9 cellular contexts compared by ENCODE assay signal in genomic region chr4:158721680-158722079, GRCh38. TPM values are rescaled to one million over a fixed set of nuclear protein-coding genes. Genes with fewer than 3 reads are reported as not detected.
DNase-seq lines count a peak whose midpoint lies in the region; ATAC-seq, FAIRE-seq and TF ChIP-seq lines count a peak whose summit lies in the region.
"Had no signal": no experiment of that assay in that cellular context is flagged by ENCODE, and none has a peak within 500 bp of the region (broad histone marks: within the 10 kb centered on the region; RNA-seq: fewer than 3 reads in every experiment).

No MANE protein-coding gene starts in this region.

- no peaks in the 10 kb centered on the region for H3K9me2 ChIP-seq in Loucy (replicated peaks; ENCODE audit: low read depth, low read length)

- H3K27me3 Mint-ChIP-seq in nephron (ENCODE audit: low read depth), result peaks cover 5% of the 10 kb centered on the region

- H3K4me1 ChIP-seq in Loucy (ENCODE audit: insufficient read depth, low read length, poor library complexity, severe bottlenecking) (peaks cover 33% of the 10 kb centered on the region), K562 (replicated peaks in 1 of 2; ENCODE audit: control insufficient read depth in 2 of 2, insufficient read depth in 2 of 2, low read length in 2 of 2) (peaks cover 0 to 5% of the 10 kb centered on the region in 2 experiments; a peak in 2 of 5 replicates)

- no peaks in the 10 kb centered on the region for H3K9me1 ChIP-seq in K562 (ENCODE audit: control insufficient read depth, insufficient read depth, low read length)

- H3K36me3 Mint-ChIP-seq in nephron (ENCODE audit: low read depth), result peaks cover 39% of the 10 kb centered on the region

- H3K27ac ChIP-seq in K562 (ENCODE audit: extremely low read depth, low read depth, low read length), result no peak overlapping the region; the same call in 1 of the 3 replicates

- CTCF ChIA-PET in K562 (lab: Yijun Ruan, JAX; ENCODE audit: low intra/inter-chr PET ratio), result no interaction called here

- DNase-seq in GM06990 (ENCODE audit: extremely low read depth, insufficient read length), result no peak
- no peak for DNase-seq in K562 (ENCODE audit: extremely low read depth in 1 of 4, low spot score in 3 of 4)
- no peak for DNase-seq in NCI-H2171 treated with DMSO at 0.1 percent for 48 hours (lab: John Stamatoyannopoulos, UW)
- no peak for DNase-seq in SW 1271 (lab: John Stamatoyannopoulos, UW)
- DNase-seq: NCI-H524 treated with DMSO at 0.1 percent for 48 hours had no signal

- H3F3A ChIP-seq in Loucy (ENCODE audit: low read depth), result no peaks in the 10 kb centered on the region

- no peak for TF ChIP-seq RAD21 in K562 (CRISPR knock-in tag; conservative IDR thresholded peaks at IDR 0.05 in 1 of 2, IDR thresholded peaks at IDR 0.05 in 1 of 2)

- TF ChIP-seq CTCF in GM06990 (IDR thresholded peaks at IDR 0.05; ENCODE audit: insufficient read depth, low read length, poor library complexity, severe bottlenecking) (no peak), Loucy (conservative IDR thresholded peaks at IDR 0.05; ENCODE audit: low read length) (no peak), K562 (IDR thresholded peaks at IDR 0.05 in 2 of 3, conservative IDR thresholded peaks at IDR 0.05 in 1 of 3; ENCODE audit: insufficient read depth in 2 of 3, low read depth in 1 of 3, low read length in 3 of 3) (no peak), nephron (IDR thresholded peaks at IDR 0.05; ENCODE audit: unreplicated experiment in 3 of 3) (no peak)

- intact Hi-C loops in K562 (cut with micrococcal nuclease), result loop anchor here (2.0 kb wide), 1 partner anchor 49 kb away; the partner anchor contains the start of gene ETFDH

- peak overlapping the region; percentile 73 for H3K4me2 ChIP-seq in Loucy (ENCODE audit: low read depth, low read length, poor library complexity, severe bottlenecking)
- 0 out of 2 replicates have a peak overlapping the region, but pooled peaks have one; percentile 100 for H3K4me2 ChIP-seq in K562 (ENCODE audit: insufficient read depth, low read length)

- WGBS in K562 (ENCODE audit: insufficient coverage, low coverage, missing lambda C conversion rate), result 93% methylated on average over 1 of the region's 1 CpG

- no peaks in the 10 kb centered on the region for H3K9me3 Mint-ChIP-seq in nephron

- no peak for FAIRE-seq in K562 (lab: Jason Lieb, UNC)
- FAIRE-seq: TTC549 had no signal

- BruUV-seq in K562 (replicated peaks; lab: Mats Ljungman, UMichigan), result no TSS peak

- peak overlapping the region; percentile 95 to 99 (median 96) for H3K4me3 Mint-ChIP-seq in nephron

- in situ Hi-C loops in K562 (cut with MboI), result loop anchor here (10.0 kb wide), 1 partner anchor 463 kb away; no protein-coding TSS in a partner anchor

- peaks cover 56% of the 10 kb centered on the region for H3K79me2 ChIP-seq in Loucy (ENCODE audit: insufficient read depth, low read length)
- peaks cover 40% of the 10 kb centered on the region for H3K79me2 ChIP-seq in K562 (ENCODE audit: control insufficient read depth, insufficient read depth, low read length)

- POLR2A ChIA-PET in K562 (lab: Yijun Ruan, JAX), result no interaction called here

- no peaks in the 10 kb centered on the region for H3K9me3 ChIP-seq in Loucy (ENCODE audit: insufficient read depth, low read depth, low read length)
- H3K9me3 ChIP-seq in K562 (replicated peaks; ENCODE audit: control insufficient read depth, insufficient read depth, low read depth, low read length), result 0 out of 2 replicates have a peak, but pooled peaks cover 2% of the 10 kb centered on the region

- H4K20me1 ChIP-seq in Loucy (ENCODE audit: insufficient read depth, low read length, poor library complexity, severe bottlenecking), result peaks cover 23% of the 10 kb centered on the region
- no peaks in the 10 kb centered on the region for H4K20me1 ChIP-seq in K562 (replicated peaks; ENCODE audit: control insufficient read depth, insufficient read depth, low read length)

- H3K4me3 ChIP-seq in GM06990 (replicated peaks; ENCODE audit: low read depth, low read length), result peak overlapping the region; percentile 72
- peak overlapping the region; percentile 99 for H3K4me3 ChIP-seq in Loucy (ENCODE audit: low read length, poor library complexity, severe bottlenecking)
- H3K4me3 ChIP-seq in K562, result peak overlapping the region; percentile 86; the same call in 1 of the 2 replicates

- H3K9ac ChIP-seq in Loucy (ENCODE audit: low read depth, low read length, poor library complexity, severe bottlenecking), result no peak overlapping the region
- H3K9ac ChIP-seq in K562 (ENCODE audit: insufficient read depth in 1 of 2, low read depth in 2 of 2, low read length in 2 of 2), result peak overlapping the region in 1 of 2 experiments; percentile 89; a peak in 1 of 4 replicates

- ATAC-seq in K562 (no peak), HG03521 (IDR thresholded peaks at IDR 0.05; ENCODE audit: unreplicated experiment) (no peak)

- peak overlapping the region in 1 of 3 experiments; percentile 95 for H3K27ac Mint-ChIP-seq in nephron

- TF ChIP-seq EP300 in K562 (IDR thresholded peaks at IDR 0.05; ENCODE audit: low read length), result no peak

- no peaks in the 10 kb centered on the region for H3K27me3 ChIP-seq in GM06990 (replicated peaks; ENCODE audit: control insufficient read depth, insufficient read depth, low read length)
- H3K27me3 ChIP-seq in Loucy (ENCODE audit: insufficient read depth, low read length, poor library complexity, severe bottlenecking), result no peaks in the 10 kb centered on the region
- no peaks in the 10 kb centered on the region for H3K27me3 ChIP-seq in K562 (ENCODE audit: control insufficient read depth in 2 of 2, insufficient read depth in 2 of 2, low read length in 2 of 2)

- peaks cover 32% of the 10 kb centered on the region for H3K4me1 Mint-ChIP-seq in nephron

- H2AFZ ChIP-seq in Loucy (ENCODE audit: low read length), result no peak overlapping the region
- no peak overlapping the region for H2AFZ ChIP-seq in K562 (ENCODE audit: low read depth, low read length)

- peaks cover 6% of the 10 kb centered on the region for H3K36me3 ChIP-seq in GM06990 (ENCODE audit: control insufficient read depth, insufficient read depth, low read length)
- H3K36me3 ChIP-seq in Loucy (ENCODE audit: insufficient read depth, low read length), result peaks cover 31% of the 10 kb centered on the region; the same call in 1 of the 2 replicates
- peaks cover 51% of the 10 kb centered on the region for H3K36me3 ChIP-seq in K562 (ENCODE audit: control insufficient read depth, insufficient read depth, low read length)

- no peak for TF ChIP-seq POLR2A in K562 (conservative IDR thresholded peaks at IDR 0.05)

RNA-seq across cellular contexts. Expression of gene PPID, which starts 1.5 kb away (rescaled TPM):
- 13.7 and 37.1 TPM in 2 replicates for total RNA-seq in K562 (2011; cell fraction: chromatin; rRNA removed; ENCODE audit: low replicate concordance)
- total RNA-seq in K562 (2011; cell fraction: nucleolus; rRNA removed), result 9.2 and 10.5 TPM in 2 replicates
- 24.2 and 45.6 TPM in 2 replicates for total RNA-seq in K562 (2011; cell fraction: nucleoplasm; rRNA removed)
- total RNA-seq in K562 (2014; rRNA removed), result 70.3 and 73.7 TPM in 2 replicates
- 112 and 113 TPM in 2 replicates for total RNA-seq in K562 (2014; rRNA removed; fragmentation: Illumina TruSeq; extraction: Trizol)
- total RNA-seq in K562 (2015; rRNA removed; fragmentation: Illumina TruSeq; extraction: Trizol), result 110 and 125 TPM in 2 replicates
- total RNA-seq in K562 (2021), result 49.3 and 51.7 TPM in 2 replicates
- 29.0 and 46.5 TPM in 2 replicates for polyA plus RNA-seq in K562 (2011; rRNA removed)
- 28.5 and 32.8 TPM in 2 replicates for polyA plus RNA-seq in K562 (2011; cell fraction: cytosol; rRNA removed)
- 16.4 and 17.8 TPM in 2 replicates for polyA plus RNA-seq in K562 (2011; cell fraction: nucleus; rRNA removed)
- polyA plus RNA-seq in K562 (2012), result 44.4 and 60.2 TPM in 2 replicates
- 122 and 160 TPM in 2 replicates for polyA plus RNA-seq in K562 (2014; fragmentation: Illumina TruSeq; extraction: Trizol)
- polyA plus RNA-seq in K562 (2014; fragmentation: Nextera tagmentation; extraction: Ambion mirVana), result 100 to 1,000 TPM in 1 of 2 experiments, 10 to 100 TPM in 1; 57.5 to 135 TPM
- 90.9 and 98.6 TPM in 2 replicates for polyA plus RNA-seq in K562 (2014; rRNA removed)
- 23.9 and 24.5 TPM in 2 replicates for polyA minus RNA-seq in K562 (2011; rRNA and poly(A)+ RNA removed)
- 16.5 and 16.6 TPM in 2 replicates for polyA minus RNA-seq in K562 (2011; cell fraction: cytosol; rRNA and poly(A)+ RNA removed)
- 9.8 and 16.8 TPM in 2 replicates for polyA minus RNA-seq in K562 (2011; cell fraction: nucleus; rRNA and poly(A)+ RNA removed)

RNA-seq across cellular contexts. Expression of gene FNIP2, which starts 47.1 kb away (rescaled TPM):
- 19.6 and 35.6 TPM in 2 replicates for total RNA-seq in K562 (2011; cell fraction: chromatin; rRNA removed; ENCODE audit: low replicate concordance)
- 6.0 and 7.4 TPM in 2 replicates for total RNA-seq in K562 (2011; cell fraction: nucleolus; rRNA removed)
- 18.3 and 23.7 TPM in 2 replicates for total RNA-seq in K562 (2011; cell fraction: nucleoplasm; rRNA removed)
- total RNA-seq in K562 (2014; rRNA removed) (6.3 and 7.3 TPM in 2 replicates), K562 (2014; rRNA removed; fragmentation: Illumina TruSeq; extraction: Trizol) (11.7 and 12.4 TPM in 2 replicates), K562 (2015; rRNA removed; fragmentation: Illumina TruSeq; extraction: Trizol) (14.5 and 15.5 TPM in 2 replicates), K562 (2021) (9.7 and 11.6 TPM in 2 replicates)
- polyA plus RNA-seq in K562 (2011; rRNA removed) (5.5 and 8.3 TPM in 2 replicates), K562 (2014; fragmentation: Illumina TruSeq; extraction: Trizol) (7.9 and 8.7 TPM in 2 replicates), K562 (2014; fragmentation: Nextera tagmentation; extraction: Ambion mirVana) (1 to 10 TPM; 1.7 to 2.8 TPM), K562 (2014; rRNA removed) (4.9 and 6.3 TPM in 2 replicates)
- 2.4 and 3.9 TPM in 2 replicates for polyA plus RNA-seq in K562 (2011; cell fraction: cytosol; rRNA removed)
- polyA plus RNA-seq in K562 (2011; cell fraction: nucleus; rRNA removed), result 4.0 and 5.3 TPM in 2 replicates
- 6.9 and 9.7 TPM in 2 replicates for polyA plus RNA-seq in K562 (2012)
- polyA minus RNA-seq in K562 (2011; rRNA and poly(A)+ RNA removed), result 19.4 and 22.2 TPM in 2 replicates
- 6.7 and 9.5 TPM in 2 replicates for polyA minus RNA-seq in K562 (2011; cell fraction: cytosol; rRNA and poly(A)+ RNA removed)
- polyA minus RNA-seq in K562 (2011; cell fraction: nucleus; rRNA and poly(A)+ RNA removed), result 7.5 and 9.8 TPM in 2 replicates

RNA-seq across cellular contexts. Expression of gene ETFDH, which starts 49.6 kb away (rescaled TPM):
- total RNA-seq in K562 (2011; cell fraction: chromatin; rRNA removed; ENCODE audit: low replicate concordance), result 14.8 and 56.4 TPM in 2 replicates
- 8.2 and 12.4 TPM in 2 replicates for total RNA-seq in K562 (2011; cell fraction: nucleolus; rRNA removed)
- total RNA-seq in K562 (2011; cell fraction: nucleoplasm; rRNA removed), result 20.1 and 25.6 TPM in 2 replicates
- total RNA-seq in K562 (2014; rRNA removed) (15.7 and 16.0 TPM in 2 replicates), K562 (2014; rRNA removed; fragmentation: Illumina TruSeq; extraction: Trizol) (25.9 and 30.4 TPM in 2 replicates), K562 (2015; rRNA removed; fragmentation: Illumina TruSeq; extraction: Trizol) (24.9 and 26.7 TPM in 2 replicates), K562 (2021) (21.1 and 21.7 TPM in 2 replicates)
- polyA plus RNA-seq in K562 (2011; rRNA removed) (21.9 and 29.8 TPM in 2 replicates), K562 (2014; fragmentation: Illumina TruSeq; extraction: Trizol) (26.2 and 33.6 TPM in 2 replicates), K562 (2014; fragmentation: Nextera tagmentation; extraction: Ambion mirVana) (10 to 100 TPM; 14.6 to 25.1 TPM), K562 (2014; rRNA removed) (27.3 and 30.7 TPM in 2 replicates)
- polyA plus RNA-seq in K562 (2011; cell fraction: cytosol; rRNA removed), result 10.7 and 15.5 TPM in 2 replicates
- 23.8 and 26.2 TPM in 2 replicates for polyA plus RNA-seq in K562 (2011; cell fraction: nucleus; rRNA removed)
- polyA plus RNA-seq in K562 (2012), result 13.9 and 19.5 TPM in 2 replicates
- 15.3 and 19.3 TPM in 2 replicates for polyA minus RNA-seq in K562 (2011; rRNA and poly(A)+ RNA removed)
- polyA minus RNA-seq in K562 (2011; cell fraction: cytosol; rRNA and poly(A)+ RNA removed), result 9.8 and 9.9 TPM in 2 replicates
- polyA minus RNA-seq in K562 (2011; cell fraction: nucleus; rRNA and poly(A)+ RNA removed), result 5.4 and 14.3 TPM in 2 replicates

RNA-seq across cellular contexts. Expression of gene C4orf46, which starts 50.0 kb away (rescaled TPM):
- total RNA-seq in K562 (2011; cell fraction: chromatin; rRNA removed; ENCODE audit: low replicate concordance), result 9.3 and 18.6 TPM in 2 replicates
- 7.3 and 7.8 TPM in 2 replicates for total RNA-seq in K562 (2011; cell fraction: nucleolus; rRNA removed)
- 21.6 and 40.2 TPM in 2 replicates for total RNA-seq in K562 (2011; cell fraction: nucleoplasm; rRNA removed)
- total RNA-seq in K562 (2014; rRNA removed) (9.7 and 12.9 TPM in 2 replicates), K562 (2014; rRNA removed; fragmentation: Illumina TruSeq; extraction: Trizol) (20.7 and 22.9 TPM in 2 replicates), K562 (2015; rRNA removed; fragmentation: Illumina TruSeq; extraction: Trizol) (15.7 and 18.5 TPM in 2 replicates), K562 (2021) (13.7 and 17.0 TPM in 2 replicates)
- polyA plus RNA-seq in K562 (2011; rRNA removed) (19.6 and 22.8 TPM in 2 replicates), K562 (2014; fragmentation: Illumina TruSeq; extraction: Trizol) (20.8 and 24.4 TPM in 2 replicates), K562 (2014; fragmentation: Nextera tagmentation; extraction: Ambion mirVana) (10 to 100 TPM; 11.6 to 11.7 TPM), K562 (2014; rRNA removed) (13.3 and 17.8 TPM in 2 replicates)
- polyA plus RNA-seq in K562 (2011; cell fraction: cytosol; rRNA removed), result 6.0 and 11.1 TPM in 2 replicates
- 12.7 and 19.8 TPM in 2 replicates for polyA plus RNA-seq in K562 (2011; cell fraction: nucleus; rRNA removed)
- polyA plus RNA-seq in K562 (2012), result 10.1 and 14.7 TPM in 2 replicates
- polyA minus RNA-seq in K562 (2011; rRNA and poly(A)+ RNA removed), result 13.5 and 15.9 TPM in 2 replicates
- polyA minus RNA-seq in K562 (2011; cell fraction: cytosol; rRNA and poly(A)+ RNA removed), result 5.5 and 6.5 TPM in 2 replicates
- 2.2 and 5.3 TPM in 2 replicates for polyA minus RNA-seq in K562 (2011; cell fraction: nucleus; rRNA and poly(A)+ RNA removed)
